In genomic region chr1:12039141-12039525, GRCh38 we compare ENCODE assay signal across 1 cellular context.
TF ChIP-seq lines count a peak whose summit lies in the region.

No MANE protein-coding gene starts in this region.

TF ChIP-seq in K562, 482 proteins besides CTCF, POLR2A, EP300 and RAD21 (continued from another document):
- TF ChIP-seq ZBTB2 (IDR thresholded peaks at IDR 0.05) (no peak), PHF20 (IDR thresholded peaks at IDR 0.05; ENCODE audit: partially characterized antibody) (no peak), CEBPG (CRISPR knock-in tag; IDR thresholded peaks at IDR 0.05) (no peak), CEBPG (tag; conservative IDR thresholded peaks at IDR 0.05 in 1 of 2, IDR thresholded peaks at IDR 0.05 in 1 of 2) (no peak), PML (IDR thresholded peaks at IDR 0.05; ENCODE audit: low read length) (no peak)
TF ChIP-seq in K562: peak in this region for 5.
